Comparison of ENCODE assay signal across 8 cellular contexts in the genomic region with DNA sequence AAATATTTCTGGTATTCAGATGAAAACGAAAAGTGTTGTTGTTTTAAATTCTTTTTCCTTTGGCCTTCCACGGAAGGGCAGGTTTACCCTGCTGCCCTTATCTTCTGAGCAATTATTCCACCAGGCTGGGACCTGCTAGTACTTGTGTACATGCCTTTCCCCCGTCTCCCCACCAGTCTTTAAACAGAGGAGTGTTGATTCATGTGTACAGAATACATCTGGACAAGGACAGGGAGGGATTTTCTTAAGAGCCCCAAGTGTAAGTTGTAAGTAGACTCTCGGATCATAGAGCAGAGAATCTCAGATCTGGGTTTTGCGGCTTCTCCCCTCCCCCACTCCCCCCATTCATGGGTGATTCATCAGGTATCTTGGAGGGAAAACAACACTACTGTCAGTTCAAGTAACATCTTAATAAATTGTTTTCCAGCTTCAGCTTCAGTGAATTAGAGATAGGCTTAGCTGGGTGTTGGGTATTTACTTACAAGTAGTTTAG.
DNase-seq lines count a peak whose midpoint lies in the region; ATAC-seq and TF ChIP-seq lines count a peak whose summit lies in the region.

No MANE protein-coding gene starts in this region.

- ATAC-seq in HG03196 (IDR thresholded peaks at IDR 0.05; ENCODE audit: unreplicated experiment) = no peak
- no peak for ATAC-seq in HG03457 (IDR thresholded peaks at IDR 0.05; ENCODE audit: unreplicated experiment)
- ATAC-seq in HG02610 (IDR thresholded peaks at IDR 0.05; ENCODE audit: unreplicated experiment) = no peak

- peaks cover 0 to 7% (median 0%) of the 10 kb centered on the region in 8 donors for H3K9me3 ChIP-seq in spleen

- no peak for TF ChIP-seq POLR2A in spleen (IDR thresholded peaks at IDR 0.05)

- H3K4me3 Mint-ChIP-seq in HFFc6 = peak overlapping the region; percentile 47; the same call in 1 of the 2 replicates

- H3K9me3 Mint-ChIP-seq in HFFc6 = no peaks in the 10 kb centered on the region

- H3K36me3 Mint-ChIP-seq in HFFc6 (ENCODE audit: low read depth) = peaks cover 24% of the 10 kb centered on the region

- H3K4me3 ChIP-seq in epithelial cell of esophagus (ENCODE audit: low read length) (no peak overlapping the region), spleen (no peak overlapping the region)

- H3K4me1 ChIP-seq in spleen = peaks cover 7 to 65% (median 23%) of the 10 kb centered on the region in 6 donors

- H3K4me1 Mint-ChIP-seq in HFFc6 (ENCODE audit: low read depth) = peaks cover 37% of the 10 kb centered on the region

- DNase-seq in HFFc6 (no peak), T1000 (lab: John Stamatoyannopoulos, UW) (peak; percentile 19), epithelial cell of esophagus (ENCODE audit: low read depth) (peak; percentile 93), spleen (no peak), cerebellar nuclear complex (lab: John Stamatoyannopoulos, UW) (no peak)

- H3K36me3 ChIP-seq in spleen = peaks cover 0 to 82% (median 22%) of the 10 kb centered on the region in 6 donors

- no peaks in the 10 kb centered on the region for H3K27me3 ChIP-seq in spleen (replicated peaks in 1 of 7)

- no peaks in the 10 kb centered on the region for H3K27me3 Mint-ChIP-seq in HFFc6 (ENCODE audit: insufficient read depth)

- peak overlapping the region in 7 of 8 donors; percentile 58 to 83 (median 78) for H3K27ac ChIP-seq in spleen

- H3K27ac Mint-ChIP-seq in HFFc6 = peak overlapping the region; percentile 80

- WGBS in spleen, 5 donors = 50 to 62% (median 53%) methylated on average over 5 of the region's 5 CpGs

- intact Hi-C loops in spleen (cut with DNase I; ENCODE audit: low total_unique reads) = no loop called here

- TF ChIP-seq CTCF in HFFc6 (IDR thresholded peaks at IDR 0.05) = no peak
- no peak for TF ChIP-seq CTCF in epithelial cell of esophagus (IDR thresholded peaks at IDR 0.05; ENCODE audit: insufficient read depth, low read depth, low read length, missing control alignments)
- no peak for TF ChIP-seq CTCF in spleen (IDR thresholded peaks at IDR 0.05 in 8 of 11, conservative IDR thresholded peaks at IDR 0.05 in 3 of 11)

Comparison
In these comparisons a context has a peak if more than half of its experiments do, and no peak if none do; other contexts are left out.
1. DNase-seq: peak in T1000 (single experiment) and epithelial cell of esophagus (single experiment); none in HFFc6 (single experiment), spleen (single experiment) and cerebellar nuclear complex (0 of 2).